ENCODE assay signal across 6 cellular contexts in genomic region chr7:43059067-43059600, GRCh38. TPM values are rescaled to one million over a fixed set of nuclear protein-coding genes. Genes with fewer than 3 reads are reported as not detected.
"Had no signal": no experiment of that assay in that cellular context is flagged by ENCODE, and none has a peak within 500 bp of the region (broad histone marks: within the 10 kb centered on the region; RNA-seq: fewer than 3 reads in every experiment).

No MANE protein-coding gene starts in this region.

RNA-seq across cellular contexts. Expression of gene HECW1, which starts 53.3 kb away (rescaled TPM):
- total RNA-seq: activated CD4-positive, alpha-beta memory T cell treated with anti-CD3 and anti-CD28 coated beads for 36 hours; activated CD4-positive, alpha-beta T cell treated with anti-CD3 and anti-CD28 coated beads, Interleukin-2, amount 10 ng/mL, durations not matched to agents 24 days and 14 days; activated CD8-positive, alpha-beta memory T cell treated with anti-CD3 and anti-CD28 coated beads for 36 hours; naive thymus-derived CD4-positive, alpha-beta T cell; T-helper 17 cell had no signal
- polyA plus RNA-seq: immature natural killer cell; naive thymus-derived CD4-positive, alpha-beta T cell had no signal
